ENCODE assay signal across 24 cellular contexts in genomic region chr13:105984236-105984635, GRCh38.
A peak's percentile ranks its signal among the peaks of the same experiment; 100 is the strongest.
DNase-seq lines count a peak whose midpoint lies in the region; ATAC-seq, FAIRE-seq and TF ChIP-seq lines count a peak whose summit lies in the region.
"Had no signal": no experiment of that assay in that cellular context is flagged by ENCODE, and none has a peak within 500 bp of the region (broad histone marks: within the 10 kb centered on the region; RNA-seq: fewer than 3 reads in every experiment).

No MANE protein-coding gene starts in this region.

- BruUV-seq in mammary epithelial cell (replicated peaks; lab: Mats Ljungman, UMichigan), result no TSS peak

- H4K20me1 ChIP-seq in mammary epithelial cell (ENCODE audit: insufficient read depth, low read length) (no peaks in the 10 kb centered on the region), keratinocyte (ENCODE audit: control insufficient read depth, extremely low read depth, insufficient read depth, low read length) (no peaks in the 10 kb centered on the region)

- H3K9me3 ChIP-seq in mammary epithelial cell (replicated peaks; ENCODE audit: insufficient read depth, low read length) (no peaks in the 10 kb centered on the region), keratinocyte (ENCODE audit: control insufficient read depth, low read depth, low read length) (no peaks in the 10 kb centered on the region), thymus (ENCODE audit: control insufficient read depth) (no peaks in the 10 kb centered on the region)
- H3K9me3 ChIP-seq: SK-N-SH had no signal

- intact Hi-C loops in mammary epithelial cell (cut with micrococcal nuclease), result no loop called here

- peak overlapping the region; percentile 78 for H3K27ac ChIP-seq in mammary epithelial cell (ENCODE audit: insufficient read depth, low read depth, low read length)
- peak overlapping the region; percentile 44 for H3K27ac ChIP-seq in keratinocyte (ENCODE audit: control insufficient read depth, insufficient read depth, low read length)
- H3K27ac ChIP-seq in thymus (ENCODE audit: low read depth), result peak overlapping the region; percentile 61
- H3K27ac ChIP-seq: C4-2B, KMS-11 had no signal

- H3K9me1 ChIP-seq in keratinocyte (ENCODE audit: control insufficient read depth, extremely low read depth, insufficient read depth, low read length), result peaks cover under 1% of the 10 kb centered on the region

- no peaks in the 10 kb centered on the region for H3K36me3 ChIP-seq in mammary epithelial cell (ENCODE audit: insufficient read depth, low read length)
- no peaks in the 10 kb centered on the region for H3K36me3 ChIP-seq in keratinocyte (ENCODE audit: control insufficient read depth in 2 of 2, extremely low read depth in 1 of 2, insufficient read depth in 2 of 2, low read length in 2 of 2)
- H3K36me3 ChIP-seq in thymus (ENCODE audit: control insufficient read depth, insufficient read depth), result no peaks in the 10 kb centered on the region

- WGBS in mammary epithelial cell (ENCODE audit: low coverage, missing lambda C conversion rate), result 25% methylated on average over 3 of the region's 3 CpGs
- WGBS in thymus, result 95% methylated on average over 3 of the region's 3 CpGs

- no peaks in the 10 kb centered on the region for H3K79me2 ChIP-seq in mammary epithelial cell (ENCODE audit: insufficient read depth, low read length)
- no peaks in the 10 kb centered on the region for H3K79me2 ChIP-seq in keratinocyte (ENCODE audit: control insufficient read depth, insufficient read depth, low read length)

- in situ Hi-C loops in mammary epithelial cell (cut with MboI; ENCODE audit: low sequenced_read_pairs in 2 of 2), result loop anchor here in 1 of 2 donors (5.0 kb wide), 1 partner anchor 62 kb away; no protein-coding TSS in a partner anchor

- H3K4me2 ChIP-seq in mammary epithelial cell (ENCODE audit: insufficient read depth, low read depth, low read length), result peak overlapping the region; percentile 41
- peak overlapping the region; percentile 29 for H3K4me2 ChIP-seq in keratinocyte (ENCODE audit: control insufficient read depth, extremely low read depth, insufficient read depth, low read depth, low read length)
- H3K4me2 ChIP-seq: KMS-11, SK-N-SH had no signal

- TF ChIP-seq CTCF in mammary epithelial cell (conservative IDR thresholded peaks at IDR 0.05 in 1 of 2, IDR thresholded peaks at IDR 0.05 in 1 of 2; ENCODE audit: extremely low read depth in 1 of 2, insufficient read depth in 1 of 2, low read depth in 1 of 2, low read length in 2 of 2) (no peak), keratinocyte (optimal IDR thresholded peaks at IDR 0.05 in 1 of 3, IDR thresholded peaks at IDR 0.05 in 1 of 3, conservative IDR thresholded peaks at IDR 0.05 in 1 of 3; ENCODE audit: extremely low read depth in 1 of 3, insufficient read depth in 2 of 3, low read length in 3 of 3) (no peak), GM20000 (IDR thresholded peaks at IDR 0.05; ENCODE audit: extremely low read depth, missing control alignments) (no peak)

- peak overlapping the region; percentile 53 for H3K9ac ChIP-seq in mammary epithelial cell (ENCODE audit: insufficient read depth, low read length)
- no peak overlapping the region for H3K9ac ChIP-seq in keratinocyte (ENCODE audit: control insufficient read depth, extremely low read depth, insufficient read depth, low read length)
- H3K9ac ChIP-seq: KMS-11, SK-N-SH had no signal

- dilution Hi-C loops in mammary epithelial cell (cut with HindIII; ENCODE audit: low sequenced_read_pairs) (no loop called here), keratinocyte (cut with MboI; ENCODE audit: extremely low pct_ligation_motif_present, low sequenced_read_pairs) (no loop called here)

- no peak overlapping the region for H3K4me3 ChIP-seq in mammary epithelial cell (replicated peaks in 1 of 3; ENCODE audit: insufficient read depth in 1 of 3, low read depth in 2 of 3, low read length in 3 of 3)
- H3K4me3 ChIP-seq in keratinocyte (ENCODE audit: control insufficient read depth in 2 of 3, extremely low read depth in 1 of 3, insufficient read depth in 2 of 3, low read depth in 1 of 3, low read length in 3 of 3), result no peak overlapping the region
- H3K4me3 ChIP-seq in thymus (ENCODE audit: low read length), result no peak overlapping the region

- H2AFZ ChIP-seq in mammary epithelial cell (ENCODE audit: low read depth, low read length), result peak overlapping the region; percentile 76
- peak overlapping the region; percentile 67 for H2AFZ ChIP-seq in keratinocyte (ENCODE audit: control insufficient read depth, low read length)

- DNase-seq in NCI-H226, result peak; percentile 55
- peak; percentile 73 for DNase-seq in mammary epithelial cell
- DNase-seq in keratinocyte (ENCODE audit: low read depth, low spot score), result no peak
- no peak for DNase-seq in GM20000 (ENCODE audit: low spot score)
- DNase-seq in activated CD8-positive, alpha-beta memory T cell treated with anti-CD3 and anti-CD28 coated beads, Interleukin-2, amount 50 U/mL, for 48 hours, result no peak
- DNase-seq: CD8-positive, alpha-beta memory T cell; GDM1; GOT3; IMR-90; NCI-H1105; NCI-H146; NCI-H2029; NCI-H2227 treated with DMSO at 0.1 percent for 48 hours; NCI-H524; NCI-H82; SHP77 treated with DMSO at 0.1 percent for 48 hours; SK-N-SH had no signal

- no peak for ATAC-seq in HG03097 (IDR thresholded peaks at IDR 0.05; ENCODE audit: low FRiP score, unreplicated experiment)
- ATAC-seq: HCT116 had no signal

- no peaks in the 10 kb centered on the region for H3K27me3 ChIP-seq in mammary epithelial cell (ENCODE audit: insufficient read depth, low read length)
- H3K27me3 ChIP-seq in keratinocyte (ENCODE audit: control insufficient read depth, extremely low read depth, insufficient read depth, low read length), result no peaks in the 10 kb centered on the region
- no peaks in the 10 kb centered on the region for H3K27me3 ChIP-seq in thymus (ENCODE audit: control insufficient read depth, insufficient read depth)

- H3K4me1 ChIP-seq in mammary epithelial cell (ENCODE audit: insufficient read depth, low read length), result peaks cover 35% of the 10 kb centered on the region
- peaks cover 13% of the 10 kb centered on the region for H3K4me1 ChIP-seq in keratinocyte (ENCODE audit: control insufficient read depth, extremely low read depth, insufficient read depth, low read length)
- no peaks in the 10 kb centered on the region for H3K4me1 ChIP-seq in thymus (ENCODE audit: control insufficient read depth, insufficient read depth, low read length)

- CTCF ChIA-PET in mammary epithelial cell (lab: Charles Lee; ENCODE audit: low non-redundant PET), result no interaction called here

- FAIRE-seq in keratinocyte (lab: Jason Lieb, UNC), result peak; percentile 26
- FAIRE-seq: A204.1, GM18507 had no signal

Comparison
In these comparisons a context has a peak if more than half of its experiments do, and no peak if none do; other contexts are left out.
1. DNase-seq: peak in NCI-H226 (single experiment) and mammary epithelial cell (single experiment); none in keratinocyte (single experiment), GM20000 (single experiment) and activated CD8-positive, alpha-beta memory T cell treated with anti-CD3 and anti-CD28 coated beads, Interleukin-2, amount 50 U/mL, for 48 hours (single experiment).
2. Peak in every context shown above with its lines, with median percentiles within 50 percentile points of each other: H3K27ac ChIP-seq.